21 cellular contexts compared by ENCODE assay signal in genomic region chr5:126267435-126267834, GRCh38.
"Had no signal": no experiment of that assay in that cellular context is flagged by ENCODE, and none has a peak within 500 bp of the region (broad histone marks: within the 10 kb centered on the region; RNA-seq: fewer than 3 reads in every experiment).

No MANE protein-coding gene starts in this region.

- H3K4me3 ChIP-seq: gastrocnemius medialis, heart left ventricle, pancreas, right lobe of liver, testis, upper lobe of right lung had no signal

- H3K4me1 ChIP-seq: gastrocnemius medialis, pancreas, right lobe of liver, testis, upper lobe of right lung had no signal

- H3K36me3 ChIP-seq: gastrocnemius medialis, heart left ventricle, pancreas, right lobe of liver, upper lobe of right lung had no signal

- DNase-seq: activated CD4-positive, alpha-beta memory T cell treated with anti-CD3 and anti-CD28 coated beads for 36 hours; activated CD4-positive, alpha-beta T cell treated with anti-CD3 and anti-CD28 coated beads for 36 hours; activated CD8-positive, alpha-beta memory T cell treated with anti-CD3 and anti-CD28 coated beads, Interleukin-2, amount 10 ng/mL, durations not matched to agents 7 days and 5 days; activated naive CD4-positive, alpha-beta T cell; activated naive CD8-positive, alpha-beta T cell treated with anti-CD3 and anti-CD28 coated beads for 36 hours; activated T-cell treated with anti-CD3 and anti-CD28 coated beads, Interleukin-2, amount 50 U/mL, for 1 hour; amygdala; gastrocnemius medialis; heart left ventricle; kidney glomerular epithelial cell; natural killer cell; pancreas; right lobe of liver; stimulated activated CD4-positive, alpha-beta T cell treated with anti-CD3 and anti-CD28 coated beads, Interleukin-4, amount 100 ng/mL, for 24 hours; T-cell; testis; upper lobe of right lung had no signal

- H3K9me3 ChIP-seq: gastrocnemius medialis, pancreas, right lobe of liver, testis, upper lobe of right lung had no signal

- ATAC-seq: activated CD4-positive, alpha-beta T cell treated with anti-CD3 and anti-CD28 coated beads for 36 hours; activated CD8-positive, alpha-beta memory T cell treated with anti-CD3 and anti-CD28 coated beads, Interleukin-2, amount 10 ng/mL, durations not matched to agents 7 days and 5 days; activated T-helper 17 cell treated with anti-CD3 and anti-CD28 coated beads, Interleukin-2, amount 50 U/mL, for 72 hours; esophagus mucosa; gastrocnemius medialis; heart left ventricle; natural killer cell; pancreas; stimulated activated effector memory CD8-positive, alpha-beta T cell treated with anti-CD3 and anti-CD28 coated beads, Interleukin-12 subunit alpha, Interleukin-12 subunit beta, amount 100 ng/mL, for 72 hours; T-cell; upper lobe of right lung; WTC11 had no signal
